In genomic region chr4:100797791-100798190, GRCh38 we compare ENCODE assay signal across 27 cellular contexts.
"Had no signal": no experiment of that assay in that cellular context is flagged by ENCODE, and none has a peak within 500 bp of the region (broad histone marks: within the 10 kb centered on the region; RNA-seq: fewer than 3 reads in every experiment).

No MANE protein-coding gene starts in this region.

- H3K27ac Mint-ChIP-seq: mesothelial cell of epicardium; naive B cell; natural killer cell treated with Interleukin-12 subunit alpha and Interleukin-12 subunit beta and Interleukin-15 and Interleukin-18, amount 100 ng/mL, for 72 hours; stimulated activated memory B cell treated with anti-CD40 and anti-IgM and Interleukin-4, amounts not matched to agents 10 μg/mL and 1 μg/mL and 100 μg/mL, for 72 hours; type B pancreatic cell had no signal

- H3K36me3 ChIP-seq: gastrocnemius medialis, left lung, ovary, sigmoid colon, tibial artery had no signal

- H3K27me3 ChIP-seq: dorsolateral prefrontal cortex, gastrocnemius medialis, left lung, ovary, sigmoid colon, testis, tibial artery had no signal

- H3K27me3 Mint-ChIP-seq: natural killer cell treated with Interleukin-12 subunit alpha and Interleukin-12 subunit beta and Interleukin-15 and Interleukin-18, amount 100 ng/mL, for 72 hours; stimulated activated memory B cell treated with anti-CD40 and anti-IgM and Interleukin-4, amounts not matched to agents 10 μg/mL and 1 μg/mL and 100 μg/mL, for 72 hours; type B pancreatic cell had no signal

- DNase-seq: dorsolateral prefrontal cortex; effector CD4-positive, alpha-beta T cell; gastrocnemius medialis; head of caudate nucleus; kidney; left cardiac atrium; left lung; mesenchymal stem cell; mucosa of descending colon; naive B cell; nucleus accumbens; ovary; posterior cingulate gyrus; psoas muscle; right cardiac atrium; sigmoid colon; stimulated activated CD4-positive, alpha-beta T cell treated with anti-CD3 and anti-CD28 coated beads, Interleukin-2, amount 100 ng/mL, for 24 hours; stimulated activated CD4-positive, alpha-beta T cell treated with anti-CD3 and anti-CD28 coated beads, Interleukin-4, amount 100 ng/mL, for 24 hours; stimulated activated naive CD8-positive, alpha-beta T cell treated with anti-CD3 and anti-CD28 coated beads, Interleukin-15, Interleukin-2, amounts not matched to agents 100 U/mL and 50 U/mL, for 24 hours; substantia nigra; testis; tibial artery had no signal

- H3K4me3 ChIP-seq: dorsolateral prefrontal cortex, gastrocnemius medialis, left lung, mucosa of descending colon, ovary, psoas muscle, sigmoid colon, testis, tibial artery had no signal

- H3K9me3 Mint-ChIP-seq: type B pancreatic cell had no signal

- H3K4me3 Mint-ChIP-seq: mesothelial cell of epicardium; naive B cell; natural killer cell treated with Interleukin-12 subunit alpha and Interleukin-12 subunit beta and Interleukin-15 and Interleukin-18, amount 100 ng/mL, for 72 hours; neural crest cell; stimulated activated memory B cell treated with anti-CD40 and anti-IgM and Interleukin-4, amounts not matched to agents 10 μg/mL and 1 μg/mL and 100 μg/mL, for 72 hours; type B pancreatic cell had no signal

- H3K9me3 ChIP-seq: gastrocnemius medialis, left lung, mucosa of descending colon, ovary, psoas muscle, testis, tibial artery had no signal

- ATAC-seq: gastrocnemius medialis; left cardiac atrium; left lung; mucosa of descending colon; natural killer cell treated with Interleukin-12 subunit alpha and Interleukin-12 subunit beta and Interleukin-15 and Interleukin-18, amount 100 ng/mL, for 72 hours; psoas muscle; right cardiac atrium; stimulated activated memory B cell treated with anti-CD40 and anti-IgM and Interleukin-4, amounts not matched to agents 10 μg/mL and 1 μg/mL and 100 μg/mL, for 72 hours; stimulated activated naive CD8-positive, alpha-beta T cell treated with anti-CD3 and anti-CD28 coated beads, Interleukin-15, Interleukin-2, amounts not matched to agents 100 U/mL and 50 U/mL, for 24 hours had no signal

- H3K4me1 ChIP-seq: gastrocnemius medialis, left lung, psoas muscle, sigmoid colon, testis, tibial artery had no signal

- H3K36me3 Mint-ChIP-seq: mesothelial cell of epicardium; naive B cell; natural killer cell treated with Interleukin-12 subunit alpha and Interleukin-12 subunit beta and Interleukin-15 and Interleukin-18, amount 100 ng/mL, for 72 hours; stimulated activated memory B cell treated with anti-CD40 and anti-IgM and Interleukin-4, amounts not matched to agents 10 μg/mL and 1 μg/mL and 100 μg/mL, for 72 hours; type B pancreatic cell had no signal

- H3K27ac ChIP-seq: gastrocnemius medialis, left lung, ovary, psoas muscle, sigmoid colon, testis, tibial artery had no signal

- H3K4me1 Mint-ChIP-seq: mesothelial cell of epicardium; naive B cell; stimulated activated memory B cell treated with anti-CD40 and anti-IgM and Interleukin-4, amounts not matched to agents 10 μg/mL and 1 μg/mL and 100 μg/mL, for 72 hours had no signal
